ENCODE assay signal across 1 cellular context in the genomic region with DNA sequence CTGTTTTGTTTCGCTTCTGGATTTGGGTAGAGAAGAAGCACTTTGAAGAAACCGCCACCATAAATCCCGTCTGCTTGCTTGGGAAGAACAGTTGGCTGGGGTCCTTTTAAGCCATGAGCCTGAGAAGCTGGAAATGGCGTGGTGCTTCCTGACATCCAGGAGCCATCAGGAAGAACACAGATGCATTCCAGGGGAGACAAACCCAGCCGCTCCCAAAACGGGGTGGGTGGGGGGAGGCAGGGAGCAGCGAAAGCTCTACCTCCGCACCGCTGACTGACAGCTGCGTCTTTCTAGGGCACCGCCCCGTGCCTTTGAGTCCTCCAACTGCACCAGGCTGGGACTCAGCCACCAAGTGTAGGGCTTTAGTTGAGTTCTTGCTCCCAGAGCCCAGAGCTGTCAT.
TF ChIP-seq lines count a peak whose summit lies in the region.

No MANE protein-coding gene starts in this region.

TF ChIP-seq in IMR-90, 13 proteins besides CTCF, POLR2A, EP300 and RAD21:
- TF ChIP-seq, protein P1, sequence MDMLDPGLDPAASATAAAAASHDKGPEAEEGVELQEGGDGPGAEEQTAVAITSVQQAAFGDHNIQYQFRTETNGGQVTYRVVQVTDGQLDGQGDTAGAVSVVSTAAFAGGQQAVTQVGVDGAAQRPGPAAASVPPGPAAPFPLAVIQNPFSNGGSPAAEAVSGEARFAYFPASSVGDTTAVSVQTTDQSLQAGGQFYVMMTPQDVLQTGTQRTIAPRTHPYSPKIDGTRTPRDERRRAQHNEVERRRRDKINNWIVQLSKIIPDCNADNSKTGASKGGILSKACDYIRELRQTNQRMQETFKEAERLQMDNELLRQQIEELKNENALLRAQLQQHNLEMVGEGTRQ (IDR thresholded peaks at IDR 0.05; ENCODE audit: low read depth, low read length): no peak
- TF ChIP-seq NFE2L2 (IDR thresholded peaks at IDR 0.05; ENCODE audit: low read depth, low read length) (no peak), SMC3 (IDR thresholded peaks at IDR 0.05; ENCODE audit: low read depth, low read length) (no peak), MAZ (IDR thresholded peaks at IDR 0.05; ENCODE audit: borderline replicate concordance, low read depth, low read length) (no peak), MAFK (IDR thresholded peaks at IDR 0.05; ENCODE audit: low read depth, low read length) (no peak), FOS (IDR thresholded peaks at IDR 0.05; ENCODE audit: low read depth, low read length) (no peak), MXI1 (IDR thresholded peaks at IDR 0.05; ENCODE audit: borderline replicate concordance, low read depth, low read length) (no peak), RCOR1 (IDR thresholded peaks at IDR 0.05; ENCODE audit: insufficient replicate concordance, low read length) (no peak), BHLHE40 (IDR thresholded peaks at IDR 0.05; ENCODE audit: low read depth, low read length) (no peak), CHD1 (IDR thresholded peaks at IDR 0.05; ENCODE audit: low read depth, low read length) (no peak), RFX5 (IDR thresholded peaks at IDR 0.05; ENCODE audit: low read depth, low read length) (no peak), CEBPB (IDR thresholded peaks at IDR 0.05; ENCODE audit: low read depth, low read length) (no peak)
- TF ChIP-seq, protein P2, sequence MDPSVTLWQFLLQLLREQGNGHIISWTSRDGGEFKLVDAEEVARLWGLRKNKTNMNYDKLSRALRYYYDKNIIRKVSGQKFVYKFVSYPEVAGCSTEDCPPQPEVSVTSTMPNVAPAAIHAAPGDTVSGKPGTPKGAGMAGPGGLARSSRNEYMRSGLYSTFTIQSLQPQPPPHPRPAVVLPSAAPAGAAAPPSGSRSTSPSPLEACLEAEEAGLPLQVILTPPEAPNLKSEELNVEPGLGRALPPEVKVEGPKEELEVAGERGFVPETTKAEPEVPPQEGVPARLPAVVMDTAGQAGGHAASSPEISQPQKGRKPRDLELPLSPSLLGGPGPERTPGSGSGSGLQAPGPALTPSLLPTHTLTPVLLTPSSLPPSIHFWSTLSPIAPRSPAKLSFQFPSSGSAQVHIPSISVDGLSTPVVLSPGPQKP (IDR thresholded peaks at IDR 0.05; ENCODE audit: borderline replicate concordance, low read depth, low read length): no peak
